ENCODE assay signal across 9 cellular contexts in the genomic region with DNA sequence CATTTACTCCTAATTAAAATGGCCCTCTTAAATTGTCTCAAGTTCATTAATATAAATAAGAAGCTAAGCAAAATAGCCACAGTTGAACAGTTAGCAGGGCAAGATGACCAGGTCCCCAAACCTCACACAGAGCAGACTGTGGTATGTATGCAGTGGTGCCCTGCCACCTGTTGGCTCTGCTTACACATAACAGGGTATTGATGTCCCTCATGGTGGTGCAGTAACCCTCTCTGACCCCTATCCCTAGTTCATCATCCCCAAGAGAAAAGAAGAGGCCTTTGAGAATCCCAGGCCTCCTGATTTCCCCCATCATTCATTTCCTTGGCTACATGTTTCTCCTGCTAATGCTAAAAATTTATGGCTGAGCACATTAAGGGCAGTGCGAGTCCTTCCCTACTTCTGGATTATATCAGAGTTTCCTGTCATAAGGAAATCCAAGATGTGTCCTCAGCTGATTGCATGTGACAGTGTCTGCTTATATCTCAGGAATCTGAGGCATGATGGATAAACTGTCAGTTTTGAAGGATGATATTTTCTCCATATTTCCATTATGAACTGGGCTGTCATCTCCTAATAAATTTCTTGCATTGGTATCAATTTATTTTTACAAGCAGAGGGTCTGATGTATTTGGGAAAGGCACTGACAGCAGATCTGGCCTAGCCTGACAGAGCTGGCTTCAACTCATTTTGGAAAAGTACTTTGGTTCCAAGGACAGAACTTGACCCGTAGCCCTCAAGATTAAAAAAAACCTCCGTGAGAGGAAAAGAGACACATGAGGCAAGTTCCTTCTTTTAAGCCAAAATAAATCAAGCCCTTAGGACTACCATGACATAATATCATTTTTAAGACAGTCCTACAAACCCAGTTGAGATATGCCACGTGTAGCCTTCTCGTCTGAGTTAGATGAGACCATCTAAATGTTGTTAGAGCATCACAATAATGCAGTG.
A peak's percentile ranks its signal among the peaks of the same experiment; 100 is the strongest.
DNase-seq lines count a peak whose midpoint lies in the region; ATAC-seq and TF ChIP-seq lines count a peak whose summit lies in the region.
"Had no signal": no experiment of that assay in that cellular context is flagged by ENCODE, and none has a peak within 500 bp of the region (broad histone marks: within the 10 kb centered on the region; RNA-seq: fewer than 3 reads in every experiment).

No MANE protein-coding gene starts in this region.

- no peaks in the 10 kb centered on the region for H4K20me1 ChIP-seq in GM23248 (ENCODE audit: insufficient read depth)

- H3K9me3 Mint-ChIP-seq in endothelial cell (ENCODE audit: unreplicated experiment): peaks cover under 1% of the 10 kb centered on the region

- no peaks in the 10 kb centered on the region for H3K27me3 ChIP-seq in GM23248 (replicated peaks; ENCODE audit: insufficient read depth)

- in situ Hi-C loops in GM23248 (cut with MboI): loop anchor here (25.0 kb wide), 1 partner anchor 675 kb away; no protein-coding TSS in a partner anchor

- H3K4me1 ChIP-seq in GM23248 (ENCODE audit: insufficient read depth): peaks cover 26% of the 10 kb centered on the region

- H2AFZ ChIP-seq in GM23248: no peak overlapping the region

- no peaks in the 10 kb centered on the region for H3K79me2 ChIP-seq in GM23248 (ENCODE audit: insufficient read depth)

- no peaks in the 10 kb centered on the region for H3K27me3 Mint-ChIP-seq in endothelial cell (ENCODE audit: unreplicated experiment)
- H3K27me3 Mint-ChIP-seq: CD4-positive, CD25-positive, alpha-beta regulatory T cell had no signal

- H3K36me3 Mint-ChIP-seq in endothelial cell (ENCODE audit: low read depth, unreplicated experiment): no peaks in the 10 kb centered on the region
- H3K36me3 Mint-ChIP-seq: CD4-positive, CD25-positive, alpha-beta regulatory T cell had no signal

- DNase-seq in NCI-H1436 (lab: John Stamatoyannopoulos, UW) (peak; percentile 29), NCI-H1436 treated with DMSO at 0.1 percent for 48 hours (lab: John Stamatoyannopoulos, UW) (no peak), GM23248 (peak; percentile 45), NCI-H1092 treated with DMSO at 0.1 percent for 48 hours (lab: John Stamatoyannopoulos, UW) (peak; percentile 25), endothelial cell (ENCODE audit: low spot score) (peak; percentile 43), retinal pigment epithelial cell (ENCODE audit: low read depth) (no peak), NK-92 (lab: John Stamatoyannopoulos, UW; ENCODE audit: unreplicated experiment) (no peak)

- H3F3A ChIP-seq in GM23248 (ENCODE audit: insufficient read depth): peaks cover 23% of the 10 kb centered on the region; the same call in 1 of the 2 replicates

- no peaks in the 10 kb centered on the region for H3K9me3 ChIP-seq in GM23248 (ENCODE audit: low read depth)

- H3K4me2 ChIP-seq in GM23248 (ENCODE audit: unreplicated experiment): no peak overlapping the region

- ATAC-seq in GM21360 (IDR thresholded peaks at IDR 0.05; ENCODE audit: unreplicated experiment): no peak

- H3K36me3 ChIP-seq in GM23248 (ENCODE audit: low read depth): no peaks in the 10 kb centered on the region

- H3K27ac ChIP-seq in GM23248: no peak overlapping the region

- TF ChIP-seq CTCF in endothelial cell (IDR thresholded peaks at IDR 0.05; ENCODE audit: unreplicated experiment) (peak; percentile 71), retinal pigment epithelial cell (conservative IDR thresholded peaks at IDR 0.05; ENCODE audit: low read depth, low read length) (peak; percentile 63)

- H3K27ac Mint-ChIP-seq in endothelial cell (ENCODE audit: unreplicated experiment): no peak overlapping the region
- H3K27ac Mint-ChIP-seq: CD4-positive, CD25-positive, alpha-beta regulatory T cell had no signal

- no peaks in the 10 kb centered on the region for H3K9me2 ChIP-seq in GM23248 (ENCODE audit: insufficient read depth)

- 68 to 71% methylated on average over 5 of the region's 5 CpGs for WGBS in GM23248 (ENCODE audit: low coverage in 1 of 2, low lambda C conversion rate in 2 of 2, missing lambda C conversion rate in 2 of 2), 2 experiments

- H3K4me3 Mint-ChIP-seq in endothelial cell (ENCODE audit: unreplicated experiment): no peak overlapping the region
- H3K4me3 Mint-ChIP-seq: CD4-positive, CD25-positive, alpha-beta regulatory T cell had no signal

- H3K4me3 ChIP-seq in GM23248 (no peak overlapping the region), retinal pigment epithelial cell (ENCODE audit: low read length) (no peak overlapping the region)

- H3K4me1 Mint-ChIP-seq in endothelial cell (ENCODE audit: unreplicated experiment): peaks cover 5% of the 10 kb centered on the region

- no peak overlapping the region for H3K9ac ChIP-seq in GM23248

Comparison
In these comparisons a context has a peak if more than half of its experiments do, and no peak if none do; other contexts are left out.
1. DNase-seq: peak in NCI-H1436 (single experiment), GM23248 (single experiment), NCI-H1092 treated with DMSO at 0.1 percent for 48 hours (single experiment) and endothelial cell (single experiment); none in NCI-H1436 treated with DMSO at 0.1 percent for 48 hours (single experiment), retinal pigment epithelial cell (single experiment) and NK-92 (single experiment).